25 cellular contexts compared by ENCODE assay signal in the genomic region with DNA sequence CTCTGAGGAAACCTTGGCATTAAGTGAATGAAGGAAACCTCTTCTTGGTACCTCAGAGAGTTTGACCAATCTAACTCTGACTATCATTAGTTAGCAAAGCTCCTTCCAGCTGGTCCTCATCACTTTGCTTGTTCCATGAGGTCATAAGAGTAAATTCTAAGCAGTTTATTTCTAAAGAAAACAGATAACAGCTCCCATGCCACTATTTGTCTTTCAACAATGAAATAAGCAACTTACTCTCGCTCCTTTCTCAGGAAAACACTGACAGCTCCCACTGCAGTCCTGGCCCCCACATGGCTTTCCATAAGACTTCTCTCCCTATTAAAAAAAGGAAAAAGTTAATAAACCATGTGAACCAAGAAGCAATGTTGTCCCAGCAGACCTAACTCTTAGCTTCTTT.
"Had no signal": no experiment of that assay in that cellular context is flagged by ENCODE, and none has a peak within 500 bp of the region (broad histone marks: within the 10 kb centered on the region; RNA-seq: fewer than 3 reads in every experiment).

No MANE protein-coding gene starts in this region.

- H3K9me3 ChIP-seq: ascending aorta, breast epithelium, colonic mucosa, esophagus squamous epithelium, left lung, neutrophil, ovary, tibial artery had no signal

- H3K4me1 ChIP-seq: ascending aorta, breast epithelium, colonic mucosa, left lung had no signal

- H3K4me3 ChIP-seq: ascending aorta, breast epithelium, colonic mucosa, dorsolateral prefrontal cortex, esophagus squamous epithelium, left lung, lung, ovary, tibial artery had no signal

- H3K36me3 ChIP-seq: ascending aorta, breast epithelium, colonic mucosa, esophagus squamous epithelium, left lung, neutrophil, ovary, tibial artery had no signal

- DNase-seq: activated CD4-positive, alpha-beta T cell treated with anti-CD3 and anti-CD28 coated beads for 1 hour; activated CD4-positive, alpha-beta T cell treated with anti-CD3 and anti-CD28 coated beads, Interleukin-2, amount 50 U/mL, for 1 hour; activated CD8-positive, alpha-beta T cell treated with anti-CD3 and anti-CD28 coated beads, Interleukin-2, amount 10 ng/mL, durations not matched to agents 7 days and 5 days; activated gamma-delta T cell treated with Interleukin-2 at 50 U/mL for 16 hours; colonic mucosa; dorsolateral prefrontal cortex; effector memory CD8-positive, alpha-beta T cell; esophagus squamous epithelium; foreskin keratinocyte; immature natural killer cell; left lung; midbrain; natural killer cell; ovary; right cardiac atrium; stimulated activated CD4-positive, alpha-beta T cell treated with anti-CD3 and anti-CD28 coated beads, Interleukin-2, amount 100 ng/mL, for 24 hours; stimulated activated naive CD8-positive, alpha-beta T cell treated with anti-CD3 and anti-CD28 coated beads, Interleukin-15, amount 100 ng/mL, for 72 hours; T-helper 9 cell; tibial artery had no signal

- H3K27ac ChIP-seq: ascending aorta, breast epithelium, colonic mucosa, dorsolateral prefrontal cortex, esophagus squamous epithelium, left lung, neutrophil, ovary, tibial artery had no signal

- ATAC-seq: activated CD8-positive, alpha-beta T cell treated with anti-CD3 and anti-CD28 coated beads, Interleukin-2, amount 10 ng/mL, durations not matched to agents 7 days and 5 days; activated naive CD4-positive, alpha-beta T cell treated with anti-CD3 and anti-CD28 coated beads, Interleukin-2, amount 50 U/mL, for 72 hours; effector memory CD8-positive, alpha-beta T cell; foreskin keratinocyte; left lung; natural killer cell; right cardiac atrium; stimulated activated effector memory CD8-positive, alpha-beta T cell treated with anti-CD3 and anti-CD28 coated beads, Interleukin-12 subunit alpha, Interleukin-12 subunit beta, amount 100 ng/mL, for 72 hours; stimulated activated naive CD8-positive, alpha-beta T cell treated with anti-CD3 and anti-CD28 coated beads, Interleukin-15, amount 100 ng/mL, for 72 hours had no signal

- H3K27me3 ChIP-seq: ascending aorta, esophagus squamous epithelium, foreskin keratinocyte, neutrophil, ovary, tibial artery had no signal
